11 cellular contexts compared by ENCODE assay signal in the genomic region with DNA sequence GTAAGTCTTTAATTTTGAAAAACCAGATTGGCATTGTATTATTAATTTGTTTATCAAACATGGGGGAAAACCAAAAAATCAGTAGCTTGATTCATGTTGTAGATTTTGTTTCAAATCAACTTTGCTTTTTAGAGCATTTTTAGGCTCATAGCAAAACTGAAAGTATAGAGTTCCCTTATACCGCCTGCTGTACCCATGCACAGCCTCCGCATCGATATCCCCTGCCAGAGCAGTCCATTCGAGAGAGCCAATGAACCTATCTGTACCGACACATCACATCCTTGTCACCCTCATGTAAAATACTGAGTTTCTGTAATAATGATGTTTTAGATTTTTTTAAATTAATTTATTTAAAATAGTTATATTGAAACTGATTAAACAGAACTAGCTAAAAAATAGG. TPM values are rescaled to one million over a fixed set of nuclear protein-coding genes. Genes with fewer than 3 reads are reported as not detected.
DNase-seq lines count a peak whose midpoint lies in the region; ATAC-seq and TF ChIP-seq lines count a peak whose summit lies in the region.
"Had no signal": no experiment of that assay in that cellular context is flagged by ENCODE, and none has a peak within 500 bp of the region (broad histone marks: within the 10 kb centered on the region; RNA-seq: fewer than 3 reads in every experiment).

No MANE protein-coding gene starts in this region.

- no peaks in the 10 kb centered on the region for H3K9me3 ChIP-seq in CD4-positive, CD25-positive, alpha-beta regulatory T cell (ENCODE audit: control insufficient read depth in 2 of 2, low read length in 2 of 2)
- H3K9me3 ChIP-seq in OCI-LY3 (ENCODE audit: insufficient read depth, low read length) = no peaks in the 10 kb centered on the region

- peaks cover 54% of the 10 kb centered on the region for H3K36me3 Mint-ChIP-seq in CD4-positive, CD25-positive, alpha-beta regulatory T cell
- peaks cover 45% of the 10 kb centered on the region for H3K36me3 Mint-ChIP-seq in osteocyte (ENCODE audit: unreplicated experiment)

- no peaks in the 10 kb centered on the region for H3K9me3 Mint-ChIP-seq in CD4-positive, CD25-positive, alpha-beta regulatory T cell
- H3K9me3 Mint-ChIP-seq in osteocyte (ENCODE audit: unreplicated experiment) = no peaks in the 10 kb centered on the region
- H3K9me3 Mint-ChIP-seq: naive thymus-derived CD8-positive, alpha-beta T cell had no signal

- peaks cover 5 to 18% (median 6%) of the 10 kb centered on the region in 4 donors for H3K4me1 Mint-ChIP-seq in CD4-positive, CD25-positive, alpha-beta regulatory T cell
- H3K4me1 Mint-ChIP-seq in osteocyte (ENCODE audit: unreplicated experiment) = peaks cover 19% of the 10 kb centered on the region

- H3K36me3 ChIP-seq in CD4-positive, CD25-positive, alpha-beta regulatory T cell (ENCODE audit: control insufficient read depth, insufficient read depth, low read length) = peaks cover 79% of the 10 kb centered on the region
- peaks cover 49% of the 10 kb centered on the region for H3K36me3 ChIP-seq in OCI-LY3 (replicated peaks; ENCODE audit: low read depth, low read length)

- H3K27ac Mint-ChIP-seq in CD4-positive, CD25-positive, alpha-beta regulatory T cell = peak overlapping the region in 2 of 3 donors; percentile 2 to 65
- no peak overlapping the region for H3K27ac Mint-ChIP-seq in osteocyte (ENCODE audit: unreplicated experiment)

- no peaks in the 10 kb centered on the region for H3K27me3 Mint-ChIP-seq in CD4-positive, CD25-positive, alpha-beta regulatory T cell
- H3K27me3 Mint-ChIP-seq in osteocyte (ENCODE audit: unreplicated experiment) = no peaks in the 10 kb centered on the region
- H3K27me3 Mint-ChIP-seq: naive thymus-derived CD8-positive, alpha-beta T cell had no signal

- peak in 1 of 3 donors; percentile 22 for DNase-seq in CD4-positive, CD25-positive, alpha-beta regulatory T cell
- DNase-seq in AML-193 (lab: John Stamatoyannopoulos, UW) (no peak), osteocyte (ENCODE audit: extremely low spot score, unreplicated experiment) (no peak), mesenteric fat pad (ENCODE audit: low spot score) (no peak), NCI-H2196 (lab: John Stamatoyannopoulos, UW; ENCODE audit: unreplicated experiment) (no peak)
- DNase-seq: naive thymus-derived CD8-positive, alpha-beta T cell; NCI-H526 treated with DMSO at 0.1 percent for 48 hours; stimulated activated naive CD4-positive, alpha-beta T cell had no signal

- no peaks in the 10 kb centered on the region for H3K27me3 ChIP-seq in CD4-positive, CD25-positive, alpha-beta regulatory T cell (ENCODE audit: control insufficient read depth, insufficient read depth, low read length)
- H3K27me3 ChIP-seq in OCI-LY3 (ENCODE audit: low read depth, low read length) = no peaks in the 10 kb centered on the region

- H4K20me1 ChIP-seq in OCI-LY3 (ENCODE audit: insufficient read depth, low read length) = no peaks in the 10 kb centered on the region

- TF ChIP-seq CTCF in OCI-LY3 (IDR thresholded peaks at IDR 0.05; ENCODE audit: low read depth, low read length) (no peak), osteocyte (IDR thresholded peaks at IDR 0.05) (no peak)

- no peaks in the 10 kb centered on the region for H3K79me2 ChIP-seq in OCI-LY3 (ENCODE audit: low read length)

- peak overlapping the region; percentile 45 for H3K4me3 ChIP-seq in CD4-positive, CD25-positive, alpha-beta regulatory T cell (ENCODE audit: low read depth, low read length)
- peak overlapping the region; percentile 48 for H3K4me3 ChIP-seq in OCI-LY3 (ENCODE audit: low read length)

- ATAC-seq in CD4-positive, CD25-positive, alpha-beta regulatory T cell (ENCODE audit: low read depth in 2 of 2) = peak in 1 of 2 donors; percentile 60
- peak; percentile 77 for ATAC-seq in GM19455 (IDR thresholded peaks at IDR 0.05; ENCODE audit: unreplicated experiment)
- ATAC-seq in HG03064 (IDR thresholded peaks at IDR 0.05; ENCODE audit: low read depth, unreplicated experiment) = peak; percentile 84
- ATAC-seq: naive thymus-derived CD8-positive, alpha-beta T cell had no signal

- peak overlapping the region in 3 of 4 donors; percentile 1 to 32 (median 27) for H3K4me3 Mint-ChIP-seq in CD4-positive, CD25-positive, alpha-beta regulatory T cell
- H3K4me3 Mint-ChIP-seq in osteocyte (ENCODE audit: unreplicated experiment) = no peak overlapping the region

- H3K4me1 ChIP-seq in CD4-positive, CD25-positive, alpha-beta regulatory T cell (ENCODE audit: control insufficient read depth, insufficient read depth, low read length, poor library complexity, severe bottlenecking) = no peaks in the 10 kb centered on the region
- H3K4me1 ChIP-seq in OCI-LY3 (ENCODE audit: low read length) = peaks cover 22% of the 10 kb centered on the region

- no peak overlapping the region for H2AFZ ChIP-seq in OCI-LY3 (ENCODE audit: low read depth, low read length)

- H3K4me2 ChIP-seq in OCI-LY3 (ENCODE audit: low read length) = peak overlapping the region; percentile 45

- H3K27ac ChIP-seq in CD4-positive, CD25-positive, alpha-beta regulatory T cell (ENCODE audit: insufficient read depth, low read length, poor library complexity, severe bottlenecking) = peak overlapping the region; percentile 44
- peak overlapping the region; percentile 86 for H3K27ac ChIP-seq in OCI-LY3 (ENCODE audit: low read length)

- H3K9ac ChIP-seq in OCI-LY3 (ENCODE audit: low read length) = peak overlapping the region; percentile 40

RNA-seq across cellular contexts. Expression of gene MRC2, which starts 16.2 kb away (rescaled TPM):
- total RNA-seq in CD4-positive, CD25-positive, alpha-beta regulatory T cell = 10.2 TPM
- under 1 TPM; 0.25 to 0.36 (median 0.30) TPM for polyA plus RNA-seq in CD4-positive, CD25-positive, alpha-beta regulatory T cell
- 418 and 419 TPM in 2 replicates for total RNA-seq in osteocyte
- total RNA-seq in mesenteric fat pad = 46.1 TPM
